ENCODE assay signal across 2 cellular contexts in genomic region chr2:127649684-127650040, GRCh38.
TF ChIP-seq lines count a peak whose summit lies in the region.

No MANE protein-coding gene starts in this region.

TF ChIP-seq in HCT116, 20 proteins besides CTCF, POLR2A, EP300 and RAD21:
- TF ChIP-seq ZBTB33 (IDR thresholded peaks at IDR 0.05; ENCODE audit: extremely low read depth, insufficient replicate concordance, low read length) (no peak), ZFX (IDR thresholded peaks at IDR 0.05) (peak; percentile 23; the same call in 1 of the 2 replicates), YY1 (IDR thresholded peaks at IDR 0.05; ENCODE audit: extremely low read depth, insufficient replicate concordance, low read depth, low read length) (peak; percentile 31), POLR2AphosphoS5 (IDR thresholded peaks at IDR 0.05; ENCODE audit: low read depth, low read length) (0 out of 2 replicates have a peak, but pooled peaks have one; percentile 24), EZH2 (IDR thresholded peaks at IDR 0.05) (no peak)

TF ChIP-seq in GM12878, 131 proteins besides CTCF, POLR2A, EP300 and RAD21:
- TF ChIP-seq ASH2L (IDR thresholded peaks at IDR 0.05; ENCODE audit: borderline replicate concordance, low read depth) (no peak), CUX1 (IDR thresholded peaks at IDR 0.05; ENCODE audit: insufficient replicate concordance, low read depth, low read length) (no peak), KLF5 (IDR thresholded peaks at IDR 0.05; ENCODE audit: partially characterized antibody) (no peak), TCF12 (IDR thresholded peaks at IDR 0.05; ENCODE audit: low read depth, low read length) (0 out of 2 replicates have a peak, but pooled peaks have one; percentile 7), IRF4 (IDR thresholded peaks at IDR 0.05; ENCODE audit: low read depth, low read length) (0 out of 2 replicates have a peak, but pooled peaks have one; percentile 13), CREM (IDR thresholded peaks at IDR 0.05; ENCODE audit: low read depth) (0 out of 2 replicates have a peak, but pooled peaks have one; percentile 26), YY1 (IDR thresholded peaks at IDR 0.05; ENCODE audit: low read depth, low read length) (peak; percentile 77), SMC3 (IDR thresholded peaks at IDR 0.05; ENCODE audit: borderline replicate concordance, low read length) (peak; percentile 77)
TF ChIP-seq in GM12878: peak in this region for 5.
